ENCODE assay signal across 21 cellular contexts in the genomic region with DNA sequence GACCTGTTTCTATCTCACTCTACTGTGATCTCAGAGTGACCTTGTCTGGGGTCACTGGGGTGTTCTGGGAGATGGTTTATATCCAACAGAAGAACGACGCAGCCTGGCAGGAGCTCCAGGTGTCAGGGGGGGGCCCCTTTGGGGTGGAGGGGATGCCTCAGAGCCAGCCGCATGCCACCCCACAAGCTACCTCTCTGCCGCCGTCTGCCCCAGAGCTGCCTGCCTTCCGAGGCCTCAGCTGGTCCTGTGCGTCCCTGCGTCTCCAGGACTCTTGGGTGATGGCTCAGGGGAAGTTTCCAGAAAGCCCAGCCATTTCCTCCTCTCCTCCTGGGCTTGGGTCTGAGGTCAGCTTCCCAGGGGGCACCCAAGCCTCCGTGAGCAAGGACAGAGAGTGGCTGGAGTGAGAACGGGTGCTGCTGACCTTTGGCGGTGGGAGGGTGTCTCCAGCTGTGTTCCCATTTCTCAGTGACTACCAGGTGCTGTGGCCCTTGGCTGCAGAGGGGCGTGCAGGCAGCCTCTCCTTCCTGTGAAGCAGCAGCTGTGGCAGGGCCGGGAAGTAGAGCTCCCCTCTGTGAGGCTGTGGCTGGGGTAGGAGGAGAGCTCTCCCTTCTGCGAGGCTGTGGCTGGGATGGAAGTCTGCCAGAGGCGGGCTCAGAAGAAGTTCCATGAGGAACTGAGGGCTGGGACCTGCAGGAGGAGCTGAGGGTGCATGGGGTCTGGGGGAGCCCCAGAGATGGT. TPM values are rescaled to one million over a fixed set of nuclear protein-coding genes. Genes with fewer than 3 reads are reported as not detected.
DNase-seq lines count a peak whose midpoint lies in the region; ATAC-seq and TF ChIP-seq lines count a peak whose summit lies in the region.
"Had no signal": no experiment of that assay in that cellular context is flagged by ENCODE, and none has a peak within 500 bp of the region (broad histone marks: within the 10 kb centered on the region; RNA-seq: fewer than 3 reads in every experiment).

No MANE protein-coding gene starts in this region.

- DNase-seq in DMS 273 (lab: John Stamatoyannopoulos, UW; ENCODE audit: unreplicated experiment) (peak; percentile 50), DMS 273 treated with DMSO at 0.1 percent for 48 hours (lab: John Stamatoyannopoulos, UW) (no peak), GM23338 (ENCODE audit: low spot score) (no peak), NCI-H69 (lab: John Stamatoyannopoulos, UW) (peak; percentile 10), WTC11 (ENCODE audit: low spot score) (no peak), NCI-H510A treated with DMSO at 0.1 percent for 48 hours (lab: John Stamatoyannopoulos, UW) (no peak), middle frontal gyrus (ENCODE audit: extremely low spot score, low spot score) (no peak), ecto neural progenitor cell (ENCODE audit: low spot score) (no peak)
- DNase-seq: AML-193; Caco-2; CD4-positive, CD25-positive, alpha-beta regulatory T cell; HFFc6; NCI-H1105; NCI-H2081 treated with DMSO at 0.1 percent for 48 hours; NCI-H2227 treated with DMSO at 0.1 percent for 48 hours; NCI-H524; SIG-M5 had no signal

- H3K9me3 Mint-ChIP-seq in GM23338 (no peaks in the 10 kb centered on the region), WTC11 (no peaks in the 10 kb centered on the region)
- H3K9me3 Mint-ChIP-seq: CD4-positive, CD25-positive, alpha-beta regulatory T cell; HFFc6 had no signal

- CTCF ChIA-PET in WTC11 (lab: Charles Lee) = interaction anchor here (1.0 to 1.7 kb wide), 5 partner anchors 11 to 51 kb away, joined by 3 to 16 read pairs (median 4); no protein-coding TSS in a partner anchor

- H3F3A ChIP-seq in GM23338 (replicated peaks; ENCODE audit: low read depth) = no peaks in the 10 kb centered on the region

- H3K36me3 Mint-ChIP-seq in GM23338 (ENCODE audit: low read depth) = no peaks in the 10 kb centered on the region
- no peaks in the 10 kb centered on the region for H3K36me3 Mint-ChIP-seq in WTC11
- H3K36me3 Mint-ChIP-seq: CD4-positive, CD25-positive, alpha-beta regulatory T cell had no signal

- H3K4me1 ChIP-seq in GM23338 (ENCODE audit: insufficient read depth) = no peaks in the 10 kb centered on the region; the same call in 1 of the 2 replicates
- H3K4me1 ChIP-seq: Caco-2 had no signal

- no peak overlapping the region for H3K4me3 ChIP-seq in GM23338

- POLR2A ChIA-PET in WTC11 (lab: Charles Lee) = no interaction called here

- H3K27me3 ChIP-seq in GM23338 (ENCODE audit: insufficient read depth) = no peaks in the 10 kb centered on the region

- no peaks in the 10 kb centered on the region for H3K36me3 ChIP-seq in GM23338 (ENCODE audit: insufficient read depth)

- ATAC-seq in GM23338 (peak; percentile 11), WTC11 (no peak)

- H3K79me2 ChIP-seq in GM23338 (replicated peaks; ENCODE audit: insufficient read depth) = peaks cover 14% of the 10 kb centered on the region; the same call in 1 of the 2 replicates

- no peak overlapping the region for H3K27ac ChIP-seq in GM23338 (ENCODE audit: low read depth)
- H3K27ac ChIP-seq: 22Rv1, HL-60, KMS-11 had no signal

- H3K4me1 Mint-ChIP-seq in GM23338 (peaks cover 35% of the 10 kb centered on the region), WTC11 (peaks cover 20% of the 10 kb centered on the region)
- H3K4me1 Mint-ChIP-seq: CD4-positive, CD25-positive, alpha-beta regulatory T cell had no signal

- H3K27ac Mint-ChIP-seq in GM23338 (peak overlapping the region; percentile 71), WTC11 (peak overlapping the region; percentile 60)
- H3K27ac Mint-ChIP-seq: CD4-positive, CD25-positive, alpha-beta regulatory T cell; HFFc6 had no signal

- H3K27me3 Mint-ChIP-seq in GM23338 (ENCODE audit: insufficient read depth, low read depth, poor library complexity) (peaks cover 19% of the 10 kb centered on the region), WTC11 (ENCODE audit: low read depth) (no peaks in the 10 kb centered on the region)

- no peaks in the 10 kb centered on the region for H4K20me1 ChIP-seq in GM23338 (replicated peaks; ENCODE audit: insufficient read depth)

- no peak overlapping the region for H2AFZ ChIP-seq in GM23338

- no peak overlapping the region for H3K4me2 ChIP-seq in GM23338
- H3K4me2 ChIP-seq: KMS-11 had no signal

- TF ChIP-seq CTCF in GM23338 (conservative IDR thresholded peaks at IDR 0.05; ENCODE audit: low read depth in 2 of 2) = no peak
- TF ChIP-seq CTCF in WTC11 (IDR thresholded peaks at IDR 0.05) = no peak

- H3K9me2 ChIP-seq in GM23338 (ENCODE audit: insufficient read depth) = no peaks in the 10 kb centered on the region

- H3K4me3 Mint-ChIP-seq in GM23338 (no peak overlapping the region), WTC11 (no peak overlapping the region)
- H3K4me3 Mint-ChIP-seq: CD4-positive, CD25-positive, alpha-beta regulatory T cell; HFFc6 had no signal

TF ChIP-seq in GM23338, 12 proteins besides CTCF, POLR2A, EP300 and RAD21 (continues in another document):
- no peak for TF ChIP-seq EZH2 (IDR thresholded peaks at IDR 0.05; ENCODE audit: low read depth, unreplicated experiment)
- TF ChIP-seq EZH2phosphoT487 (IDR thresholded peaks at IDR 0.05; ENCODE audit: unreplicated experiment) = no peak
- no peak for TF ChIP-seq CREB1 (CRISPR knock-in tag; IDR thresholded peaks at IDR 0.05; ENCODE audit: low read depth)

TF ChIP-seq in WTC11, 78 proteins besides CTCF, POLR2A, EP300 and RAD21:
- TF ChIP-seq MXD4 (CRISPR knock-in tag; IDR thresholded peaks at IDR 0.05; ENCODE audit: borderline replicate concordance) = no peak
- TF ChIP-seq, protein P1, sequence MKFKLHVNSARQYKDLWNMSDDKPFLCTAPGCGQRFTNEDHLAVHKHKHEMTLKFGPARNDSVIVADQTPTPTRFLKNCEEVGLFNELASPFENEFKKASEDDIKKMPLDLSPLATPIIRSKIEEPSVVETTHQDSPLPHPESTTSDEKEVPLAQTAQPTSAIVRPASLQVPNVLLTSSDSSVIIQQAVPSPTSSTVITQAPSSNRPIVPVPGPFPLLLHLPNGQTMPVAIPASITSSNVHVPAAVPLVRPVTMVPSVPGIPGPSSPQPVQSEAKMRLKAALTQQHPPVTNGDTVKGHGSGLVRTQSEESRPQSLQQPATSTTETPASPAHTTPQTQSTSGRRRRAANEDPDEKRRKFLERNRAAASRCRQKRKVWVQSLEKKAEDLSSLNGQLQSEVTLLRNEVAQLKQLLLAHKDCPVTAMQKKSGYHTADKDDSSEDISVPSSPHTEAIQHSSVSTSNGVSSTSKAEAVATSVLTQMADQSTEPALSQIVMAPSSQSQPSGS (CRISPR knock-in tag; IDR thresholded peaks at IDR 0.05; ENCODE audit: borderline replicate concordance, low read depth) = no peak
TF ChIP-seq in WTC11: peak in this region for 0.

RNA-seq across cellular contexts. Expression of a gene that starts 19.8 kb away (rescaled TPM):
- 35.2 and 38.3 TPM in 2 replicates for total RNA-seq in GM23338 (2014; rRNA removed; shearing (Covaris generic))
- 8.4 and 8.8 TPM in 2 replicates for polyA plus RNA-seq in GM23338 (2016; fragmentation: Nextera tagmentation; extraction: Ambion mirVana)
- 37.9 to 41.2 TPM (median 39.0 TPM) in 3 replicates for total RNA-seq in WTC11 (2021)
- total RNA-seq: CD4-positive, CD25-positive, alpha-beta regulatory T cell; HFFc6; HT1080 had no signal
- polyA plus RNA-seq: CD4-positive, CD25-positive, alpha-beta regulatory T cell had no signal

Comparison
In these comparisons a context has a peak if more than half of its experiments do, and no peak if none do; other contexts are left out.
1. DNase-seq: peak in DMS 273 (single experiment) and NCI-H69 (single experiment); none in DMS 273 treated with DMSO at 0.1 percent for 48 hours (single experiment), GM23338 (single experiment), WTC11 (single experiment), NCI-H510A treated with DMSO at 0.1 percent for 48 hours (single experiment), middle frontal gyrus (single experiment) and ecto neural progenitor cell (single experiment).